Comparison of ENCODE assay signal across 8 cellular contexts in the genomic region with DNA sequence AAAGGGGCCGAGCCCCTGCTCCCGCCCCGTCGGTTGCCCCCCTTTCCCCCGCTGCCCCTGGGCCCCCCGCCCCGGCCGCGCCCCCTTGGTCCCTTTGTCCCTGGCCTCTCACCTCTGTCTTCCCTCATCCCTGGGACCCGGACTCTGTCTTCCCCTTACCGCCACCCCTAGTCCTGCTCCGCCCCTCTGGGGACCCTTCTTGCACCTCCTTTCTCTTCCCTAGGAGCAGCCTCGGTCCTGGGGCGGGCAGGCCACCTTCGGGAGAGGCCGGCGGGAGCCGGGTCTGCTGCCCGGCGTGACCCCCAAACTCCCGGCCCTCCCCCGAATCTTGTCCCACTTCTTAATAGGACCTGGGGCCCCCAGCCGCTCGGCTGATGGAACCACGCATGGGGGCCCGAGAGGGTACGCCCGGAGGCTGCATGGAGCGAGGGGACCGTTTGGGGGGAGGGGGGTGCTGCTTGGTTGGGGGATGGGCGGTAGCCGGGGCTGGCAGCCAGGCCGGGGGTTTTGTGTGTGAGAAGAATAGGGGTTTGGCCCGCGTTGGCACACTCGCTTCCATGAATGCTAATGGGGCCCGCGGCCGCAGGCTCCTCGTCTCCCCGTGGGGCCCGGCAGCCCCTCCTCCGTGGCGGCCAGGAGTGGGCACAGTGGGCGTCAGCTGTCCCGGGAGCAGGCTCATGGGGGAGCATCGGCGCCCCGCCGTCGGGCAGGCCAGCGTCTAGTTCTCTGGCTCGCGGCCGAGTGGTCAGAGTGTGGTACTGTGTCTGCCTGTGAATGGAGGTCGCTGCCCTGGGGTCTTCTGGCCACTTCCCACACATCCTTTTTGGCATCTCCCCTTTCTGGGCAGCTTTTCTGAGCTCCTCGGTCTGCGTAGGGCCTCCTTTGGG. TPM values are rescaled to one million over a fixed set of nuclear protein-coding genes. Genes with fewer than 3 reads are reported as not detected.
DNase-seq lines count a peak whose midpoint lies in the region; ATAC-seq and TF ChIP-seq lines count a peak whose summit lies in the region.

No MANE protein-coding gene starts in this region.

- no peak overlapping the region for H2AK5ac ChIP-seq in trophoblast cell (ENCODE audit: low read length)

- H2AFZ ChIP-seq in trophoblast cell (ENCODE audit: insufficient read depth, low read length, poor library complexity) = no peak overlapping the region

- no peak overlapping the region for H4K8ac ChIP-seq in trophoblast cell (ENCODE audit: low read depth, low read length)

- H3K4me3 ChIP-seq in CD8-positive, alpha-beta T cell (ENCODE audit: low read depth, low read length) = no peak overlapping the region
- H3K4me3 ChIP-seq in NT2/D1 (ENCODE audit: insufficient read length, low read depth) (peak overlapping the region; percentile 64), trophoblast cell (ENCODE audit: low read depth, low read length) (no peak overlapping the region)

- H3K9ac ChIP-seq in NT2/D1 (ENCODE audit: insufficient read length, low read depth) (peak overlapping the region; percentile 79), trophoblast cell (ENCODE audit: low read length) (no peak overlapping the region)

- CTCF ChIA-PET in CD8-positive, alpha-beta T cell (lab: Charles Lee) = interaction anchor here (2.8 kb wide), 2 partner anchors 11 kb away, joined by 10 to 21 read pairs; no protein-coding TSS in a partner anchor

- H2BK120ac ChIP-seq in trophoblast cell (ENCODE audit: insufficient read depth, low read length, poor library complexity) = no peak overlapping the region

- intact Hi-C loops in CD8-positive, alpha-beta T cell (cut with DNase I, micrococcal nuclease) = loop anchor here in 1 of 2 experiments (5.0 kb wide), 1 partner anchor 158 kb away; no protein-coding TSS in a partner anchor

- DNase-seq in CD8-positive, alpha-beta T cell = no peak
- no peak for DNase-seq in NT2/D1 (ENCODE audit: low read depth, low spot score)
- no peak for DNase-seq in endothelial cell (ENCODE audit: low spot score)
- no peak for DNase-seq in trophoblast cell
- no peak for DNase-seq in glomerular visceral epithelial cell (ENCODE audit: extremely low spot score)
- DNase-seq in hippocampal formation (lab: John Stamatoyannopoulos, UW) = no peak
- DNase-seq in GM20000 (ENCODE audit: low spot score) = no peak
- no peak for DNase-seq in COR-L47 (lab: John Stamatoyannopoulos, UW)

- H3K14ac ChIP-seq in trophoblast cell (ENCODE audit: low read length) = no peak overlapping the region

- no peak for ATAC-seq in CD8-positive, alpha-beta T cell

- peaks cover 5% of the 10 kb centered on the region for H3K4me1 ChIP-seq in CD8-positive, alpha-beta T cell (ENCODE audit: insufficient read depth, low read length)
- H3K4me1 ChIP-seq in NT2/D1 (ENCODE audit: insufficient read depth, insufficient read length) = peaks cover 15% of the 10 kb centered on the region
- H3K4me1 ChIP-seq in trophoblast cell (ENCODE audit: control insufficient read depth in 1 of 2, insufficient read depth in 2 of 2, low read length in 2 of 2) = no peaks in the 10 kb centered on the region

- WGBS in trophoblast cell (ENCODE audit: extremely low coverage, insufficient coverage, insufficient read length) = no CpG with 5 or more reads among the region's 58 CpGs

- no peaks in the 10 kb centered on the region for H3K9me3 ChIP-seq in CD8-positive, alpha-beta T cell (ENCODE audit: low read length)
- H3K9me3 ChIP-seq in NT2/D1 (ENCODE audit: insufficient read depth, low read length) (no peaks in the 10 kb centered on the region), trophoblast cell (ENCODE audit: insufficient read depth, low read depth, low read length) (no peaks in the 10 kb centered on the region)

- no peak overlapping the region for H3K4ac ChIP-seq in trophoblast cell (ENCODE audit: low read depth, low read length)

- H4K12ac ChIP-seq in trophoblast cell (ENCODE audit: low read depth, low read length) = no peak overlapping the region

- no peak overlapping the region for H2BK12ac ChIP-seq in trophoblast cell (ENCODE audit: low read length)

- no peak for TF ChIP-seq CTCF in CD8-positive, alpha-beta T cell (IDR thresholded peaks at IDR 0.05)
- no peak for TF ChIP-seq CTCF in endothelial cell (IDR thresholded peaks at IDR 0.05; ENCODE audit: unreplicated experiment)
- no peak for TF ChIP-seq CTCF in GM20000 (IDR thresholded peaks at IDR 0.05; ENCODE audit: extremely low read depth, missing control alignments)

- H3K27ac Mint-ChIP-seq in CD8-positive, alpha-beta T cell = no peak overlapping the region
- no peak overlapping the region for H3K27ac Mint-ChIP-seq in endothelial cell (ENCODE audit: unreplicated experiment)

- peaks cover 6% of the 10 kb centered on the region for H3K27me3 ChIP-seq in CD8-positive, alpha-beta T cell (ENCODE audit: insufficient read depth, low read length)
- H3K27me3 ChIP-seq in NT2/D1 (ENCODE audit: insufficient read depth, insufficient read length) = peaks cover 11% of the 10 kb centered on the region
- H3K27me3 ChIP-seq in trophoblast cell (ENCODE audit: insufficient read depth, low read length) = peaks cover 19% of the 10 kb centered on the region

- no peak overlapping the region for H3K18ac ChIP-seq in trophoblast cell (ENCODE audit: low read length)

- H4K91ac ChIP-seq in trophoblast cell (ENCODE audit: low read depth, low read length) = no peak overlapping the region

- no peak overlapping the region for H3K27ac ChIP-seq in CD8-positive, alpha-beta T cell (ENCODE audit: low read depth, low read length)
- H3K27ac ChIP-seq in trophoblast cell (ENCODE audit: low read depth, low read length) = no peak overlapping the region

- no peaks in the 10 kb centered on the region for H3K36me3 Mint-ChIP-seq in CD8-positive, alpha-beta T cell
- peaks cover 11% of the 10 kb centered on the region for H3K36me3 Mint-ChIP-seq in endothelial cell (ENCODE audit: low read depth, unreplicated experiment)

- H3K27me3 Mint-ChIP-seq in CD8-positive, alpha-beta T cell (ENCODE audit: low read depth) = peaks cover 26% of the 10 kb centered on the region
- H3K27me3 Mint-ChIP-seq in endothelial cell (ENCODE audit: unreplicated experiment) = peaks cover 20% of the 10 kb centered on the region

- H3K36me3 ChIP-seq in CD8-positive, alpha-beta T cell (ENCODE audit: insufficient read depth, low read length) = no peaks in the 10 kb centered on the region
- no peaks in the 10 kb centered on the region for H3K36me3 ChIP-seq in NT2/D1 (ENCODE audit: insufficient read depth, insufficient read length, low read length)
- no peaks in the 10 kb centered on the region for H3K36me3 ChIP-seq in trophoblast cell (ENCODE audit: control insufficient read depth in 1 of 2, insufficient read depth in 2 of 2, low read length in 2 of 2)

- H3K79me2 ChIP-seq in trophoblast cell (ENCODE audit: control insufficient read depth, insufficient read depth, low read length, poor library complexity) = no peaks in the 10 kb centered on the region

- no peak overlapping the region for H3K23ac ChIP-seq in trophoblast cell (ENCODE audit: low read length)

- H3K9me3 Mint-ChIP-seq in CD8-positive, alpha-beta T cell = no peaks in the 10 kb centered on the region
- H3K9me3 Mint-ChIP-seq in endothelial cell (ENCODE audit: unreplicated experiment) = no peaks in the 10 kb centered on the region

- peaks cover 1% of the 10 kb centered on the region for H3K79me1 ChIP-seq in trophoblast cell (ENCODE audit: low read length)

- no peak overlapping the region for H2BK5ac ChIP-seq in trophoblast cell (ENCODE audit: low read depth, low read length, poor library complexity)

- POLR2A ChIA-PET in CD8-positive, alpha-beta T cell (lab: Charles Lee) = interaction anchor here (1.4 to 1.7 kb wide), 2 partner anchors 11 kb away, joined by 7 to 8 read pairs; no protein-coding TSS in a partner anchor

- peaks cover 11% of the 10 kb centered on the region for H3K4me1 Mint-ChIP-seq in CD8-positive, alpha-beta T cell (ENCODE audit: low read depth)
- peaks cover 8% of the 10 kb centered on the region for H3K4me1 Mint-ChIP-seq in endothelial cell (ENCODE audit: unreplicated experiment)

- peak overlapping the region; percentile 89 for H3K4me2 ChIP-seq in trophoblast cell (ENCODE audit: low read length)

- peak overlapping the region; percentile 73 for H3K4me3 Mint-ChIP-seq in CD8-positive, alpha-beta T cell
- H3K4me3 Mint-ChIP-seq in endothelial cell (ENCODE audit: unreplicated experiment) = peak overlapping the region; percentile 73

RNA-seq across cellular contexts. Expression of a gene that starts 1.0 kb away (rescaled TPM):
- total RNA-seq in CD8-positive, alpha-beta T cell = 1 to 10 TPM; 2.5 to 4.8 TPM
- 4.6 TPM for total RNA-seq in endothelial cell (ENCODE audit: unreplicated experiment)
- 6.4 and 9.2 TPM in 2 replicates for polyA plus RNA-seq in trophoblast cell (2013)
